ENCODE assay signal across 15 cellular contexts in the genomic region with DNA sequence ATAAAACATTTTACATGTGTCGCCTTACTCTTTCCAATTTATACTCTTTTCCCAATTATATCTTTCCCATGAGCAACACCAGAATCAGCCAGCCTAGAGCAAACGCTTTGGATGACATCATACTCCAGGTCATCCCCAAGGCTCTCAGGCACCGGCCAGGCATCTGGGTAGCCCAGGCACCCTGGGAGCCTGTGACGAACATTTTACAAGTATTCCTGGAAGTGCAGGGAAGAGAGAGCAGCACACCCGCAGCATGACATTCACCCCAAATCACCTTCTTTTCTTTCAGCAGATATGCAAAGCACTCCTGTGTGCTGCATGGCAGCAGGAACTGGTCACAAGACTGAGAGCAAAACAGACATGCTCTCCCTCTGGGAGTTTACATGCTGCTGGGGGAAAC.
A peak's percentile ranks its signal among the peaks of the same experiment; 100 is the strongest.
DNase-seq lines count a peak whose midpoint lies in the region; ATAC-seq and TF ChIP-seq lines count a peak whose summit lies in the region.
"Had no signal": no experiment of that assay in that cellular context is flagged by ENCODE, and none has a peak within 500 bp of the region (broad histone marks: within the 10 kb centered on the region; RNA-seq: fewer than 3 reads in every experiment).

No MANE protein-coding gene starts in this region.

- in situ Hi-C loops in astrocyte of the spinal cord (cut with HindIII; ENCODE audit: low sequenced_read_pairs), result no loop called here

- no peak for TF ChIP-seq CTCF in astrocyte of the spinal cord (IDR thresholded peaks at IDR 0.05; ENCODE audit: low read depth, low read length)
- TF ChIP-seq CTCF in heart left ventricle (IDR thresholded peaks at IDR 0.05), result no peak
- no peak for TF ChIP-seq CTCF in stomach (IDR thresholded peaks at IDR 0.05)

- H3K27me3 ChIP-seq in BLaER1 (no peaks in the 10 kb centered on the region), heart left ventricle (no peaks in the 10 kb centered on the region), stomach (peaks cover 0 to 1% (median 0%) of the 10 kb centered on the region in 3 donors)

- H3K9ac ChIP-seq in BLaER1, result no peak overlapping the region

- no peak for TF ChIP-seq EP300 in stomach (IDR thresholded peaks at IDR 0.05)

- TF ChIP-seq POLR2A in heart left ventricle (IDR thresholded peaks at IDR 0.05) (no peak), stomach (IDR thresholded peaks at IDR 0.05) (no peak)

- H3K36me3 ChIP-seq in BLaER1 (no peaks in the 10 kb centered on the region), heart left ventricle (no peaks in the 10 kb centered on the region), stomach (no peaks in the 10 kb centered on the region)
- H3K36me3 ChIP-seq: HAP-1 had no signal

- H4K20me1 ChIP-seq in BLaER1, result no peaks in the 10 kb centered on the region

- intact Hi-C loops in heart left ventricle (cut with DNase I) (loop anchor here in 1 of 10 donors (1.0 kb wide), 1 partner anchor 27 kb away; no protein-coding TSS in a partner anchor), stomach (cut with DNase I; ENCODE audit: low total_unique reads) (no loop called here)

- H3K27ac ChIP-seq in BLaER1 (no peak overlapping the region), heart left ventricle (peak overlapping the region; percentile 38 to 93 (median 70)), stomach (no peak overlapping the region)
- H3K27ac ChIP-seq: 22Rv1, PC-9, SK-N-MC had no signal

- 43 to 55% (median 48%) methylated on average over 5 of the region's 5 CpGs for WGBS in heart left ventricle, 4 donors
- 81 to 90% (median 86%) methylated on average over 5 of the region's 5 CpGs for WGBS in stomach, 5 donors

- H3K4me3 ChIP-seq in BLaER1 (no peak overlapping the region), astrocyte of the spinal cord (ENCODE audit: low read depth, low read length) (no peak overlapping the region), heart left ventricle (no peak overlapping the region), stomach (no peak overlapping the region)
- H3K4me3 ChIP-seq: HAP-1, PC-9, SK-N-MC had no signal

- H3K9me3 ChIP-seq in BLaER1 (peaks cover 11% of the 10 kb centered on the region; the same call in 1 of the 2 replicates), heart left ventricle (no peaks in the 10 kb centered on the region), stomach (no peaks in the 10 kb centered on the region)
- H3K9me3 ChIP-seq: HAP-1 had no signal

- H3K4me2 ChIP-seq in BLaER1, result peak overlapping the region; percentile 36
- H3K4me2 ChIP-seq: PC-9 had no signal

- ATAC-seq in heart left ventricle, result peak; percentile 93 to 98 (median 98)

- peak; percentile 5 for DNase-seq in astrocyte of the spinal cord (ENCODE audit: low read depth, low spot score)
- peak in 4 of 5 donors; percentile 64 to 87 (median 72) for DNase-seq in heart left ventricle
- peak; percentile 2 for DNase-seq in mucosa of gallbladder (ENCODE audit: low spot score)
- DNase-seq in hepatic stellate cell (ENCODE audit: low spot score), result no peak
- DNase-seq in NCI-H2081 treated with DMSO at 0.1 percent for 48 hours (lab: John Stamatoyannopoulos, UW), result no peak
- no peak for DNase-seq in stomach
- no peak for DNase-seq in stimulated activated naive CD4-positive, alpha-beta T cell treated with Interleukin-2 at 50 U/mL for 16 hours (lab: John Stamatoyannopoulos, UW)
- DNase-seq: DMS 273 treated with DMSO at 0.1 percent for 48 hours, NCI-H1436, NCI-H226, PC-9 had no signal

- H3K4me1 ChIP-seq in BLaER1 (peaks cover 37% of the 10 kb centered on the region), heart left ventricle (peaks cover 0 to 19% (median 2%) of the 10 kb centered on the region in 12 donors), stomach (no peaks in the 10 kb centered on the region)
- H3K4me1 ChIP-seq: HAP-1 had no signal

Comparison
In these comparisons a context has a peak if more than half of its experiments do, and no peak if none do; other contexts are left out.
1. H3K27ac ChIP-seq: peak in heart left ventricle (12 of 12); none in BLaER1 (single experiment) and stomach (0 of 5).
2. DNase-seq: peak in astrocyte of the spinal cord (single experiment), heart left ventricle (4 of 5) and mucosa of gallbladder (single experiment); none in hepatic stellate cell (single experiment), NCI-H2081 treated with DMSO at 0.1 percent for 48 hours (single experiment), stomach (single experiment) and stimulated activated naive CD4-positive, alpha-beta T cell treated with Interleukin-2 at 50 U/mL for 16 hours (single experiment).